ENCODE assay signal across 28 cellular contexts in the genomic region with DNA sequence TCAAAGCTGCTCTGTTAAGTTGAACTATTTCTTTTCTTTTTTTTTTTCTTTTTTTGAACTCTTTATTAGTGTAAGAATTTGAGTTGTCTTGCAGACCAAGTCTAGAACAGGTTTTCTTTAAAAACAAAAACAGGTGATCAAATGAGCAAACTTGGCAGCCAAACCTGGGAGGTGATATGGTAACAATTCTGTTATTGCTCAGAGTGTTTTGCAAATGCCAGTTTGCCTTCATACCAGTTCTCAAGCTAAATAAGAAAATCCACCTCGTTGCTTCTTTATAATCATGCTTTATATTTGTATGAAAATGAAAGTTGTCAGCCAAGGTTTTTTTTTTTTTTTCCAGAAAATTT.
DNase-seq lines count a peak whose midpoint lies in the region; ATAC-seq lines count a peak whose summit lies in the region.
"Had no signal": no experiment of that assay in that cellular context is flagged by ENCODE, and none has a peak within 500 bp of the region (broad histone marks: within the 10 kb centered on the region; RNA-seq: fewer than 3 reads in every experiment).

No MANE protein-coding gene starts in this region.

- whole genome bisulfite sequencing in GM23248 (ENCODE audit: low coverage in 1 of 2, low lambda C conversion rate in 2 of 2, missing lambda C conversion rate in 2 of 2), 2 experiments = 55 to 57% methylated on average over 1 of the region's 1 CpG

- H3K36me3 ChIP-seq in ACC112 (ENCODE audit: insufficient read depth, low read length) (no peaks in the 10 kb centered on the region; the same call in 1 of the 2 replicates), GM23248 (ENCODE audit: low read depth) (no peaks in the 10 kb centered on the region)
- H3K36me3 ChIP-seq: colonic mucosa, neural progenitor cell had no signal

- in situ Hi-C loops in GM23248 (cut with MboI) = no loop called here

- H3K27me3 ChIP-seq in ACC112 (ENCODE audit: insufficient read depth, low read length) (no peaks in the 10 kb centered on the region), GM23248 (replicated peaks; ENCODE audit: insufficient read depth) (no peaks in the 10 kb centered on the region)
- H3K27me3 ChIP-seq: body of pancreas, colonic mucosa, gastrocnemius medialis, hepatocyte, neural progenitor cell had no signal

- no peaks in the 10 kb centered on the region for H4K20me1 ChIP-seq in GM23248 (ENCODE audit: insufficient read depth)

- no peaks in the 10 kb centered on the region for H3K9me2 ChIP-seq in GM23248 (ENCODE audit: insufficient read depth)

- H3K27ac ChIP-seq in ACC112 (ENCODE audit: low read depth, low read length) (peak overlapping the region; percentile 80), GM23248 (peak overlapping the region; percentile 93)
- H3K27ac ChIP-seq: neural progenitor cell had no signal

- H3K4me2 ChIP-seq in GM23248 (ENCODE audit: unreplicated experiment) = peak overlapping the region; percentile 73
- H3K4me2 ChIP-seq: GM23338, hepatocyte, neural progenitor cell had no signal

- H3K27ac Mint-ChIP-seq in activated T-helper 2 cell treated with anti-CD3 and anti-CD28 coated beads, Interferon-gamma antibody, Interleukin-2, Interleukin-4, amounts not matched to agents 10 μg/mL and 5 μg/mL and 100 μg/mL, durations not matched to agents 14 hours and 24 hours and 36 hours = peak overlapping the region; percentile 59
- H3K27ac Mint-ChIP-seq: CD8-positive, alpha-beta T cell; GM23338; neural progenitor cell; stimulated activated naive CD8-positive, alpha-beta T cell treated with anti-CD3 and anti-CD28 coated beads, Interleukin-15, Interleukin-2, amounts not matched to agents 100 ng/mL and 50 ng/mL, for 24 hours had no signal

- DNase-seq in GM23248 (no peak), left lobe of liver (ENCODE audit: low spot score) (no peak), AML-193 (lab: John Stamatoyannopoulos, UW) (no peak), iPS-NIHi11 (ENCODE audit: low spot score) (no peak)
- no peak for DNase-seq in activated T-helper 2 cell treated with anti-CD3 and anti-CD28 coated beads, Interferon-gamma antibody, Interleukin-2, Interleukin-4, amounts not matched to agents 10 μg/mL and 5 μg/mL and 100 μg/mL, durations not matched to agents 14 hours and 24 hours and 36 hours (ENCODE audit: low spot score)
- DNase-seq: activated CD4-positive, alpha-beta T cell treated with anti-CD3 and anti-CD28 coated beads for 4 hours; activated naive CD8-positive, alpha-beta T cell treated with anti-CD3 and anti-CD28 coated beads, Interleukin-2, amount 50 U/mL, for 24 hours; body of pancreas; CD8-positive, alpha-beta T cell; colonic mucosa; effector memory CD8-positive, alpha-beta T cell; gastrocnemius medialis; immature natural killer cell; KBM-7; left ventricle myocardium superior; NCI-H1436 treated with DMSO at 0.1 percent for 48 hours; NCI-H510A; NK-92 treated with Interleukin-12 subunit alpha and Interleukin-12 subunit beta, amount 100 ng/mL, for 24 hours; right cardiac atrium; SIG-M5 had no signal

- H3F3A ChIP-seq in GM23248 (ENCODE audit: insufficient read depth) = peaks cover 23% of the 10 kb centered on the region

- H2AFZ ChIP-seq in ACC112 (ENCODE audit: low read length, unreplicated experiment) = no peak overlapping the region
- H2AFZ ChIP-seq in GM23248 = no peak overlapping the region
- H2AFZ ChIP-seq: GM23338, hepatocyte, neural progenitor cell had no signal

- H3K4me3 Mint-ChIP-seq in activated T-helper 2 cell treated with anti-CD3 and anti-CD28 coated beads, Interferon-gamma antibody, Interleukin-2, Interleukin-4, amounts not matched to agents 10 μg/mL and 5 μg/mL and 100 μg/mL, durations not matched to agents 14 hours and 24 hours and 36 hours (ENCODE audit: low read depth) = no peak overlapping the region
- H3K4me3 Mint-ChIP-seq: activated naive CD8-positive, alpha-beta T cell treated with anti-CD3 and anti-CD28 coated beads, Interleukin-2, amount 50 U/mL, for 24 hours; CD8-positive, alpha-beta T cell; effector memory CD8-positive, alpha-beta T cell; GM23338; immature natural killer cell; neural progenitor cell; stimulated activated naive CD8-positive, alpha-beta T cell treated with anti-CD3 and anti-CD28 coated beads, Interleukin-15, Interleukin-2, amounts not matched to agents 100 ng/mL and 50 ng/mL, for 24 hours had no signal

- intact Hi-C loops in activated T-helper 2 cell treated with anti-CD3 and anti-CD28 coated beads, Interferon-gamma antibody, Interleukin-2, Interleukin-4, amounts not matched to agents 10 μg/mL and 5 μg/mL and 100 μg/mL, durations not matched to agents 14 hours and 24 hours and 36 hours (cut with micrococcal nuclease) = no loop called here

- no peaks in the 10 kb centered on the region for H3K9me3 Mint-ChIP-seq in activated T-helper 2 cell treated with anti-CD3 and anti-CD28 coated beads, Interferon-gamma antibody, Interleukin-2, Interleukin-4, amounts not matched to agents 10 μg/mL and 5 μg/mL and 100 μg/mL, durations not matched to agents 14 hours and 24 hours and 36 hours
- H3K9me3 Mint-ChIP-seq: activated naive CD8-positive, alpha-beta T cell treated with anti-CD3 and anti-CD28 coated beads, Interleukin-2, amount 50 U/mL, for 24 hours; CD8-positive, alpha-beta T cell; effector memory CD8-positive, alpha-beta T cell; GM23338; immature natural killer cell; neural progenitor cell; stimulated activated naive CD8-positive, alpha-beta T cell treated with anti-CD3 and anti-CD28 coated beads, Interleukin-15, Interleukin-2, amounts not matched to agents 100 ng/mL and 50 ng/mL, for 24 hours had no signal

- H3K36me3 Mint-ChIP-seq in activated T-helper 2 cell treated with anti-CD3 and anti-CD28 coated beads, Interferon-gamma antibody, Interleukin-2, Interleukin-4, amounts not matched to agents 10 μg/mL and 5 μg/mL and 100 μg/mL, durations not matched to agents 14 hours and 24 hours and 36 hours (ENCODE audit: low read depth) = peaks cover 67% of the 10 kb centered on the region

- H3K4me3 ChIP-seq in ACC112 (ENCODE audit: low read depth, low read length) (no peak overlapping the region), GM23248 (no peak overlapping the region)
- H3K4me3 ChIP-seq: body of pancreas, colonic mucosa, gastrocnemius medialis, GM23338, hepatocyte, neural progenitor cell had no signal

- H3K79me2 ChIP-seq in ACC112 (ENCODE audit: control insufficient read depth, insufficient read depth, low read length, unreplicated experiment) = no peaks in the 10 kb centered on the region
- no peaks in the 10 kb centered on the region for H3K79me2 ChIP-seq in GM23248 (ENCODE audit: insufficient read depth)
- H3K79me2 ChIP-seq: hepatocyte had no signal

- ATAC-seq in left lobe of liver (peak; percentile 10), GM18498 (IDR thresholded peaks at IDR 0.05; ENCODE audit: unreplicated experiment) (no peak)
- ATAC-seq: activated naive CD8-positive, alpha-beta T cell treated with anti-CD3 and anti-CD28 coated beads, Interleukin-2, amount 50 U/mL, for 24 hours; body of pancreas; CD8-positive, alpha-beta T cell; effector memory CD8-positive, alpha-beta T cell; esophagus mucosa; gastrocnemius medialis; GM23338; left ventricle myocardium superior; Panc1; right cardiac atrium had no signal

- no peaks in the 10 kb centered on the region for H3K9me3 ChIP-seq in GM23248 (ENCODE audit: low read depth)
- H3K9me3 ChIP-seq: body of pancreas, colonic mucosa, gastrocnemius medialis had no signal

- peaks cover 29% of the 10 kb centered on the region for H3K4me1 Mint-ChIP-seq in activated T-helper 2 cell treated with anti-CD3 and anti-CD28 coated beads, Interferon-gamma antibody, Interleukin-2, Interleukin-4, amounts not matched to agents 10 μg/mL and 5 μg/mL and 100 μg/mL, durations not matched to agents 14 hours and 24 hours and 36 hours (ENCODE audit: low read depth)
- H3K4me1 Mint-ChIP-seq: GM23338, immature natural killer cell had no signal

- peaks cover 14% of the 10 kb centered on the region for H3K4me1 ChIP-seq in ACC112 (ENCODE audit: control insufficient read depth, insufficient read depth, low read length, unreplicated experiment)
- H3K4me1 ChIP-seq in GM23248 (ENCODE audit: insufficient read depth) = peaks cover 16% of the 10 kb centered on the region
- H3K4me1 ChIP-seq: colonic mucosa, gastrocnemius medialis, neural progenitor cell had no signal

- H3K27me3 Mint-ChIP-seq in activated T-helper 2 cell treated with anti-CD3 and anti-CD28 coated beads, Interferon-gamma antibody, Interleukin-2, Interleukin-4, amounts not matched to agents 10 μg/mL and 5 μg/mL and 100 μg/mL, durations not matched to agents 14 hours and 24 hours and 36 hours (ENCODE audit: low read depth) = no peaks in the 10 kb centered on the region
- H3K27me3 Mint-ChIP-seq: activated naive CD8-positive, alpha-beta T cell treated with anti-CD3 and anti-CD28 coated beads, Interleukin-2, amount 50 U/mL, for 24 hours; effector memory CD8-positive, alpha-beta T cell; stimulated activated naive CD8-positive, alpha-beta T cell treated with anti-CD3 and anti-CD28 coated beads, Interleukin-15, Interleukin-2, amounts not matched to agents 100 ng/mL and 50 ng/mL, for 24 hours had no signal

- 0 out of 2 replicates have a peak overlapping the region, but pooled peaks have one; percentile 68 for H3K9ac ChIP-seq in GM23248
- H3K9ac ChIP-seq: neural progenitor cell had no signal
